1 cellular context compared by ENCODE assay signal in the genomic region with DNA sequence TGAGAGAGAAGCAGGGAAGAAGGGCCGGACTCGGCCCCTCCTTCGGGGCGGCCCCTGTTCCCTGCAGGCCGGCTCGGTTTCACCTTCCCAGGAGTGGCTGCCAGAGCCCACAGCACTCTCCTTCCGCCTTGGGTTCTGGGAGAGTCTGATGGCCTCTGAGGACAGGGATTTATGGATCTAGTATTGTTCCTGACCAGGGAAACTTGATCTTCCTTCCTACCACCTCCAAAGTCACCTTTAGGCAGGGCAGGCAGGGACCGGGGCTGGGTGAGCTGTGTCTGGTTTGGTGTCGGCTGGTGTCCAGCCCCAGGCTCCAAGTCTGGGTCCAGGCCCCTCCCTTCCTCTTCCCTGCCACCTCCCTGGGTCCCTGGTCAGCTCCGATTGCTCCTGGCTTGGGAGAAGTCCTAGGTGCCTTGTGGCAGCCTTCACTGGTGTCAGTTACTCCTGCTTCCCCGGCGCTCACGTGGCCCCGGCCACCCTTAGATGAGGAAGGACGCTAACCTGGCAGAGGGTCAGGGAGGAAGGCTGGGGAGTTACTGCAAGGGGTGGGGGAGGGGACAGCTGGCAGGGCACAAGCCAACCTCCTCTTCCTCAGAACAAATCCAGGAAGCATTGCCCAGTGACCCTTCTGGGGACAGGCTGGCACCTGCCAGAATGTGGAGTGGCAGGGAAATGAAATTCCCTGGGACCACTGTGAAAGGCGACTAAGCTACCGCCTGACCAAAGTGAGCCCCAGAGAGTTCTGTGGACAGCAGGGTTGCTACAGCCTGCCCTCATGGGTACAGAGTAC.
TF ChIP-seq lines count a peak whose summit lies in the region.

No MANE protein-coding gene starts in this region.

TF ChIP-seq in GM12878, 131 proteins besides CTCF, POLR2A, EP300 and RAD21:
- TF ChIP-seq YBX1 (IDR thresholded peaks at IDR 0.05), result no peak
- TF ChIP-seq ZNF207 (IDR thresholded peaks at IDR 0.05; ENCODE audit: borderline replicate concordance), result no peak
- no peak for TF ChIP-seq ATF7 (IDR thresholded peaks at IDR 0.05; ENCODE audit: low read depth)
- no peak for TF ChIP-seq DPF2 (IDR thresholded peaks at IDR 0.05)
- no peak for TF ChIP-seq MYC (IDR thresholded peaks at IDR 0.05; ENCODE audit: insufficient read depth, insufficient read length, insufficient replicate concordance, low read length, severe bottlenecking)
- TF ChIP-seq, protein P1, sequence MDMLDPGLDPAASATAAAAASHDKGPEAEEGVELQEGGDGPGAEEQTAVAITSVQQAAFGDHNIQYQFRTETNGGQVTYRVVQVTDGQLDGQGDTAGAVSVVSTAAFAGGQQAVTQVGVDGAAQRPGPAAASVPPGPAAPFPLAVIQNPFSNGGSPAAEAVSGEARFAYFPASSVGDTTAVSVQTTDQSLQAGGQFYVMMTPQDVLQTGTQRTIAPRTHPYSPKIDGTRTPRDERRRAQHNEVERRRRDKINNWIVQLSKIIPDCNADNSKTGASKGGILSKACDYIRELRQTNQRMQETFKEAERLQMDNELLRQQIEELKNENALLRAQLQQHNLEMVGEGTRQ (IDR thresholded peaks at IDR 0.05; ENCODE audit: borderline replicate concordance, low read depth, low read length), result no peak
- TF ChIP-seq KLF5 (IDR thresholded peaks at IDR 0.05; ENCODE audit: partially characterized antibody), result no peak
- no peak for TF ChIP-seq SREBF1 (IDR thresholded peaks at IDR 0.05; ENCODE audit: low read length)
- TF ChIP-seq SRF (IDR thresholded peaks at IDR 0.05; ENCODE audit: low read depth in 2 of 2, low read length in 2 of 2), result no peak
- TF ChIP-seq, protein P2, sequence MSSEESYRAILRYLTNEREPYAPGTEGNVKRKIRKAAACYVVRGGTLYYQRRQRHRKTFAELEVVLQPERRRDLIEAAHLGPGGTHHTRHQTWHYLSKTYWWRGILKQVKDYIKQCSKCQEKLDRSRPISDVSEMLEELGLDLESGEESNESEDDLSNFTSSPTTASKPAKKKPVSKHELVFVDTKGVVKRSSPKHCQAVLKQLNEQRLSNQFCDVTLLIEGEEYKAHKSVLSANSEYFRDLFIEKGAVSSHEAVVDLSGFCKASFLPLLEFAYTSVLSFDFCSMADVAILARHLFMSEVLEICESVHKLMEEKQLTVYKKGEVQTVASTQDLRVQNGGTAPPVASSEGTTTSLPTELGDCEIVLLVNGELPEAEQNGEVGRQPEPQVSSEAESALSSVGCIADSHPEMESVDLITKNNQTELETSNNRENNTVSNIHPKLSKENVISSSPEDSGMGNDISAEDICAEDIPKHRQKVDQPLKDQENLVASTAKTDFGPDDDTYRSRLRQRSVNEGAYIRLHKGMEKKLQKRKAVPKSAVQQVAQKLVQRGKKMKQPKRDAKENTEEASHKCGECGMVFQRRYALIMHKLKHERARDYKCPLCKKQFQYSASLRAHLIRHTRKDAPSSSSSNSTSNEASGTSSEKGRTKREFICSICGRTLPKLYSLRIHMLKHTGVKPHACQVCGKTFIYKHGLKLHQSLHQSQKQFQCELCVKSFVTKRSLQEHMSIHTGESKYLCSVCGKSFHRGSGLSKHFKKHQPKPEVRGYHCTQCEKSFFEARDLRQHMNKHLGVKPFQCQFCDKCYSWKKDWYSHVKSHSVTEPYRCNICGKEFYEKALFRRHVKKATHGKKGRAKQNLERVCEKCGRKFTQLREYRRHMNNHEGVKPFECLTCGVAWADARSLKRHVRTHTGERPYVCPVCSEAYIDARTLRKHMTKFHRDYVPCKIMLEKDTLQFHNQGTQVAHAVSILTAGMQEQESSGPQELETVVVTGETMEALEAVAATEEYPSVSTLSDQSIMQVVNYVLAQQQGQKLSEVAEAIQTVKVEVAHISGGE (CRISPR knock-in tag; IDR thresholded peaks at IDR 0.05), result no peak
- TF ChIP-seq SUPT20H (IDR thresholded peaks at IDR 0.05; ENCODE audit: borderline replicate concordance, control insufficient read depth, low read depth, low read length), result no peak
- no peak for TF ChIP-seq EGR1 (IDR thresholded peaks at IDR 0.05; ENCODE audit: borderline replicate concordance in 1 of 2, low read depth in 2 of 2, low read length in 2 of 2)
- TF ChIP-seq NBN (IDR thresholded peaks at IDR 0.05), result no peak
- no peak for TF ChIP-seq EED (IDR thresholded peaks at IDR 0.05; ENCODE audit: low read depth)
- TF ChIP-seq CHD4 (IDR thresholded peaks at IDR 0.05), result no peak
- TF ChIP-seq, protein P3, sequence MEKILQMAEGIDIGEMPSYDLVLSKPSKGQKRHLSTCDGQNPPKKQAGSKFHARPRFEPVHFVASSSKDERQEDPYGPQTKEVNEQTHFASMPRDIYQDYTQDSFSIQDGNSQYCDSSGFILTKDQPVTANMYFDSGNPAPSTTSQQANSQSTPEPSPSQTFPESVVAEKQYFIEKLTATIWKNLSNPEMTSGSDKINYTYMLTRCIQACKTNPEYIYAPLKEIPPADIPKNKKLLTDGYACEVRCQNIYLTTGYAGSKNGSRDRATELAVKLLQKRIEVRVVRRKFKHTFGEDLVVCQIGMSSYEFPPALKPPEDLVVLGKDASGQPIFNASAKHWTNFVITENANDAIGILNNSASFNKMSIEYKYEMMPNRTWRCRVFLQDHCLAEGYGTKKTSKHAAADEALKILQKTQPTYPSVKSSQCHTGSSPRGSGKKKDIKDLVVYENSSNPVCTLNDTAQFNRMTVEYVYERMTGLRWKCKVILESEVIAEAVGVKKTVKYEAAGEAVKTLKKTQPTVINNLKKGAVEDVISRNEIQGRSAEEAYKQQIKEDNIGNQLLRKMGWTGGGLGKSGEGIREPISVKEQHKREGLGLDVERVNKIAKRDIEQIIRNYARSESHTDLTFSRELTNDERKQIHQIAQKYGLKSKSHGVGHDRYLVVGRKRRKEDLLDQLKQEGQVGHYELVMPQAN (conservative IDR thresholded peaks at IDR 0.05), result no peak
- TF ChIP-seq, protein P4, sequence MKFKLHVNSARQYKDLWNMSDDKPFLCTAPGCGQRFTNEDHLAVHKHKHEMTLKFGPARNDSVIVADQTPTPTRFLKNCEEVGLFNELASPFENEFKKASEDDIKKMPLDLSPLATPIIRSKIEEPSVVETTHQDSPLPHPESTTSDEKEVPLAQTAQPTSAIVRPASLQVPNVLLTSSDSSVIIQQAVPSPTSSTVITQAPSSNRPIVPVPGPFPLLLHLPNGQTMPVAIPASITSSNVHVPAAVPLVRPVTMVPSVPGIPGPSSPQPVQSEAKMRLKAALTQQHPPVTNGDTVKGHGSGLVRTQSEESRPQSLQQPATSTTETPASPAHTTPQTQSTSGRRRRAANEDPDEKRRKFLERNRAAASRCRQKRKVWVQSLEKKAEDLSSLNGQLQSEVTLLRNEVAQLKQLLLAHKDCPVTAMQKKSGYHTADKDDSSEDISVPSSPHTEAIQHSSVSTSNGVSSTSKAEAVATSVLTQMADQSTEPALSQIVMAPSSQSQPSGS (IDR thresholded peaks at IDR 0.05; ENCODE audit: low read length), result no peak
